Comparison of ENCODE assay signal across 8 cellular contexts in genomic region chr20:33684533-33685327, GRCh38. TPM values are rescaled to one million over a fixed set of nuclear protein-coding genes. Genes with fewer than 3 reads are reported as not detected.
DNase-seq lines count a peak whose midpoint lies in the region; ATAC-seq and TF ChIP-seq lines count a peak whose summit lies in the region.

No MANE protein-coding gene starts in this region.

- H3K4me3 ChIP-seq in heart right ventricle (peak overlapping the region in 2 of 10 donors; percentile 40 to 50), fibroblast of lung (replicated peaks in 1 of 4; ENCODE audit: control extremely low read depth in 1 of 4, insufficient read depth in 1 of 4, low read depth in 3 of 4, low read length in 4 of 4) (peak overlapping the region in 3 of 4 experiments; percentile 44 to 67 (median 59)), thymus (ENCODE audit: low read length) (peak overlapping the region; percentile 4)

- H3K9me3 ChIP-seq in heart right ventricle, result no peaks in the 10 kb centered on the region
- no peaks in the 10 kb centered on the region for H3K9me3 ChIP-seq in fibroblast of lung (ENCODE audit: control insufficient read depth, insufficient read depth, low read depth, low read length)
- H3K9me3 ChIP-seq in thymus (ENCODE audit: control insufficient read depth), result no peaks in the 10 kb centered on the region

- TF ChIP-seq CTCF in heart right ventricle (IDR thresholded peaks at IDR 0.05) (no peak), fibroblast of lung (conservative IDR thresholded peaks at IDR 0.05 in 1 of 2, IDR thresholded peaks at IDR 0.05 in 1 of 2; ENCODE audit: low read depth in 1 of 2, low read length in 2 of 2) (no peak)

- peaks cover 14% of the 10 kb centered on the region for H3K79me2 ChIP-seq in fibroblast of lung (ENCODE audit: control insufficient read depth, insufficient read depth, low read length)

- intact Hi-C loops in Right ventricle myocardium inferior (cut with DNase I), result no loop called here
- intact Hi-C loops in heart right ventricle (cut with DNase I), result loop anchor here in 1 of 10 donors (5.0 kb wide), 1 partner anchor 48 kb away; the partner anchor contains the start of gene ZNF341

- no peaks in the 10 kb centered on the region for H3K27me3 ChIP-seq in heart right ventricle
- H3K27me3 ChIP-seq in fibroblast of lung (ENCODE audit: control insufficient read depth, insufficient read depth, low read length), result no peaks in the 10 kb centered on the region
- H3K27me3 ChIP-seq in thymus (ENCODE audit: control insufficient read depth, insufficient read depth), result no peaks in the 10 kb centered on the region

- peak overlapping the region; percentile 65 for H2AFZ ChIP-seq in fibroblast of lung (ENCODE audit: low read length)

- no peaks in the 10 kb centered on the region for H4K20me1 ChIP-seq in fibroblast of lung (ENCODE audit: control insufficient read depth, extremely low read depth, insufficient read depth, low read length)

- H3K4me2 ChIP-seq in fibroblast of lung (ENCODE audit: extremely low read depth, insufficient read depth, low read length), result peak overlapping the region; percentile 97

- ATAC-seq in Right ventricle myocardium inferior (no peak), heart right ventricle (no peak), GM19395 (IDR thresholded peaks at IDR 0.05; ENCODE audit: unreplicated experiment) (no peak), HG02610 (IDR thresholded peaks at IDR 0.05; ENCODE audit: unreplicated experiment) (no peak)

- H3K27ac ChIP-seq in heart right ventricle (peak overlapping the region in 1 of 10 donors; percentile 5), fibroblast of lung (ENCODE audit: insufficient read depth, low read length) (peak overlapping the region; percentile 61), thymus (ENCODE audit: low read depth) (no peak overlapping the region)

- 41% methylated on average over 10 of the region's 10 CpGs for WGBS in heart right ventricle, 2 donors
- 76% methylated on average over 10 of the region's 10 CpGs for WGBS in thymus

- H3K9ac ChIP-seq in fibroblast of lung (ENCODE audit: insufficient read depth, low read length), result peak overlapping the region; percentile 53

- no peaks in the 10 kb centered on the region for H3K36me3 ChIP-seq in heart right ventricle
- no peaks in the 10 kb centered on the region for H3K36me3 ChIP-seq in fibroblast of lung (ENCODE audit: control insufficient read depth, insufficient read depth, low read length)
- H3K36me3 ChIP-seq in thymus (ENCODE audit: control insufficient read depth, insufficient read depth), result no peaks in the 10 kb centered on the region

- H3K4me1 ChIP-seq in heart right ventricle (peaks cover 0 to 38% (median 20%) of the 10 kb centered on the region in 9 donors), fibroblast of lung (ENCODE audit: control insufficient read depth, extremely low read depth, insufficient read depth, low read length) (peaks cover 8% of the 10 kb centered on the region), thymus (ENCODE audit: control insufficient read depth, insufficient read depth, low read length) (peaks cover 29% of the 10 kb centered on the region)

- DNase-seq in Right ventricle myocardium inferior (ENCODE audit: missing footprints) (peak; percentile 45), heart right ventricle (no peak), fibroblast of lung (ENCODE audit: low read depth in 2 of 2) (no peak), Kasumi-1 (lab: John Stamatoyannopoulos, UW) (no peak)

TF ChIP-seq in PFSK-1, 5 proteins besides CTCF, POLR2A, EP300 and RAD21:
- TF ChIP-seq, protein P1, sequence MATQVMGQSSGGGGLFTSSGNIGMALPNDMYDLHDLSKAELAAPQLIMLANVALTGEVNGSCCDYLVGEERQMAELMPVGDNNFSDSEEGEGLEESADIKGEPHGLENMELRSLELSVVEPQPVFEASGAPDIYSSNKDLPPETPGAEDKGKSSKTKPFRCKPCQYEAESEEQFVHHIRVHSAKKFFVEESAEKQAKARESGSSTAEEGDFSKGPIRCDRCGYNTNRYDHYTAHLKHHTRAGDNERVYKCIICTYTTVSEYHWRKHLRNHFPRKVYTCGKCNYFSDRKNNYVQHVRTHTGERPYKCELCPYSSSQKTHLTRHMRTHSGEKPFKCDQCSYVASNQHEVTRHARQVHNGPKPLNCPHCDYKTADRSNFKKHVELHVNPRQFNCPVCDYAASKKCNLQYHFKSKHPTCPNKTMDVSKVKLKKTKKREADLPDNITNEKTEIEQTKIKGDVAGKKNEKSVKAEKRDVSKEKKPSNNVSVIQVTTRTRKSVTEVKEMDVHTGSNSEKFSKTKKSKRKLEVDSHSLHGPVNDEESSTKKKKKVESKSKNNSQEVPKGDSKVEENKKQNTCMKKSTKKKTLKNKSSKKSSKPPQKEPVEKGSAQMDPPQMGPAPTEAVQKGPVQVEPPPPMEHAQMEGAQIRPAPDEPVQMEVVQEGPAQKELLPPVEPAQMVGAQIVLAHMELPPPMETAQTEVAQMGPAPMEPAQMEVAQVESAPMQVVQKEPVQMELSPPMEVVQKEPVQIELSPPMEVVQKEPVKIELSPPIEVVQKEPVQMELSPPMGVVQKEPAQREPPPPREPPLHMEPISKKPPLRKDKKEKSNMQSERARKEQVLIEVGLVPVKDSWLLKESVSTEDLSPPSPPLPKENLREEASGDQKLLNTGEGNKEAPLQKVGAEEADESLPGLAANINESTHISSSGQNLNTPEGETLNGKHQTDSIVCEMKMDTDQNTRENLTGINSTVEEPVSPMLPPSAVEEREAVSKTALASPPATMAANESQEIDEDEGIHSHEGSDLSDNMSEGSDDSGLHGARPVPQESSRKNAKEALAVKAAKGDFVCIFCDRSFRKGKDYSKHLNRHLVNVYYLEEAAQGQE (IDR thresholded peaks at IDR 0.05; ENCODE audit: insufficient read depth in 1 of 2, low read depth in 2 of 2, low read length in 2 of 2), result 0 out of 4 replicates have a peak, but pooled peaks of 1 of the 2 experiments have one; percentile 40
- TF ChIP-seq SIN3A (IDR thresholded peaks at IDR 0.05; ENCODE audit: borderline replicate concordance, insufficient read depth, low read length), result peak; percentile 55; the same call in 1 of the 2 replicates
- no peak for TF ChIP-seq POLR2AphosphoS5 (IDR thresholded peaks at IDR 0.05; ENCODE audit: low read depth, low read length)

RNA-seq across cellular contexts. Expression of gene E2F1, which starts 1.5 kb away (rescaled TPM):
- 2.3 TPM for total RNA-seq in Right ventricle myocardium inferior
- 1 to 10 TPM in 8 of 10 donors, under 1 TPM in 2; 0.44 to 3.4 (median 1.5) TPM for total RNA-seq in heart right ventricle
- under 1 TPM; 0.73 to 0.91 TPM for polyA plus RNA-seq in heart right ventricle
- polyA plus RNA-seq in PFSK-1 (2012; ENCODE audit: insufficient read length, low read depth), result 26.3 TPM
- 0.51 and 2.1 TPM in 2 replicates for total RNA-seq in fibroblast of lung
- polyA plus RNA-seq in fibroblast of lung, result 3.5 and 9.6 TPM in 2 replicates
- polyA plus RNA-seq in fibroblast of lung (2012), result 5.0 and 16.9 TPM in 2 replicates
- polyA minus RNA-seq in fibroblast of lung (ENCODE audit: low replicate concordance), result 11.5 and 29.2 TPM in 2 replicates
- polyA plus RNA-seq in thymus, result 3.3 TPM

RNA-seq across cellular contexts. Expression of gene NECAB3, which starts 10.5 kb away (rescaled TPM):
- total RNA-seq in Right ventricle myocardium inferior, result 70.8 TPM
- total RNA-seq in heart right ventricle, result 10 to 100 TPM; 53.7 to 92.8 (median 77.2) TPM
- 10 to 100 TPM; 36.6 to 90.6 TPM for polyA plus RNA-seq in heart right ventricle
- polyA plus RNA-seq in PFSK-1 (2012; ENCODE audit: insufficient read length, low read depth), result 48.5 TPM
- total RNA-seq in fibroblast of lung, result 20.5 and 21.6 TPM in 2 replicates
- 5.1 and 7.1 TPM in 2 replicates for polyA plus RNA-seq in fibroblast of lung
- polyA plus RNA-seq in fibroblast of lung (2012), result 6.7 and 11.1 TPM in 2 replicates
- 7.1 and 25.0 TPM in 2 replicates for polyA minus RNA-seq in fibroblast of lung (ENCODE audit: low replicate concordance)
- polyA plus RNA-seq in thymus, result 20.3 TPM

RNA-seq across cellular contexts. Expression of gene ACTL10, which starts 18.0 kb away (rescaled TPM):
- total RNA-seq in Right ventricle myocardium inferior (0.19 TPM), heart right ventricle (under 1 TPM in 6 of 10 donors, not detected in 4; 0.11 to 0.39 (median 0.25) TPM), fibroblast of lung (1.8 and 2.0 TPM in 2 replicates)
- polyA plus RNA-seq in heart right ventricle (1 to 10 TPM in 1 of 2 donors, under 1 TPM in 1; 0.59 to 1.2 TPM), fibroblast of lung (0.26 and 0.32 TPM in 2 replicates), thymus (2.8 TPM)
- polyA plus RNA-seq in PFSK-1 (2012; ENCODE audit: insufficient read length, low read depth), result 0.28 TPM
- 0.97 and 1.2 TPM in 2 replicates for polyA plus RNA-seq in fibroblast of lung (2012)
- 0.15 and 0.39 TPM in 2 replicates for polyA minus RNA-seq in fibroblast of lung (ENCODE audit: low replicate concordance)

RNA-seq across cellular contexts. Expression of gene C20orf144, which starts 22.6 kb away (rescaled TPM):
- total RNA-seq in Right ventricle myocardium inferior (not detected), heart right ventricle (not detected), fibroblast of lung (under 0.01 and 0.17 TPM in 2 replicates)
- polyA plus RNA-seq in heart right ventricle (under 1 TPM in 1 of 2 donors, not detected in 1; 0.03 TPM), fibroblast of lung (0.10 and 0.20 TPM in 2 replicates), thymus (0.23 TPM)
- polyA plus RNA-seq in PFSK-1 (2012; ENCODE audit: insufficient read length, low read depth), result 0.18 TPM
- polyA plus RNA-seq in fibroblast of lung (2012), result 0.16 and 0.28 TPM in 2 replicates
- polyA minus RNA-seq in fibroblast of lung (ENCODE audit: low replicate concordance), result 1.3 TPM in 1 of 2 replicates, not detected in the other

RNA-seq across cellular contexts. Expression of gene PXMP4, which starts 35.4 kb away (rescaled TPM):
- total RNA-seq in Right ventricle myocardium inferior (11.4 TPM), heart right ventricle (10 to 100 TPM in 9 of 10 donors, 1 to 10 TPM in 1; 9.6 to 14.8 (median 12.3) TPM), fibroblast of lung (4.6 and 6.3 TPM in 2 replicates)
- polyA plus RNA-seq in heart right ventricle (1 to 10 TPM; 4.6 to 4.9 TPM), fibroblast of lung (4.1 and 5.2 TPM in 2 replicates), thymus (4.0 TPM)
- polyA plus RNA-seq in PFSK-1 (2012; ENCODE audit: insufficient read length, low read depth), result 6.9 TPM
- polyA plus RNA-seq in fibroblast of lung (2012), result 6.6 and 11.0 TPM in 2 replicates
- 22.2 and 24.9 TPM in 2 replicates for polyA minus RNA-seq in fibroblast of lung (ENCODE audit: low replicate concordance)
